19 cellular contexts compared by ENCODE assay signal in genomic region chr11:100789500-100789899, GRCh38.
DNase-seq lines count a peak whose midpoint lies in the region; TF ChIP-seq lines count a peak whose summit lies in the region.
"Had no signal": no experiment of that assay in that cellular context is flagged by ENCODE, and none has a peak within 500 bp of the region (broad histone marks: within the 10 kb centered on the region; RNA-seq: fewer than 3 reads in every experiment).

No MANE protein-coding gene starts in this region.

- peaks cover 29% of the 10 kb centered on the region for H3K4me1 Mint-ChIP-seq in chondrocyte (ENCODE audit: low read depth)
- H3K4me1 Mint-ChIP-seq in mesothelial cell of epicardium = peaks cover 16% of the 10 kb centered on the region

- peak; percentile 17 for DNase-seq in A673 (ENCODE audit: low spot score)
- DNase-seq in PC-9 = no peak
- DNase-seq in fibroblast of villous mesenchyme (ENCODE audit: low read depth) = peak; percentile 34
- DNase-seq in mesendoderm = peak; percentile 29
- DNase-seq in activated naive CD4-positive, alpha-beta T cell treated with Interleukin-2 at 50 U/mL for 16 hours = no peak
- DNase-seq in chondrocyte (ENCODE audit: low spot score) = no peak
- DNase-seq in CD1c-positive myeloid dendritic cell (ENCODE audit: extremely low spot score) = no peak
- DNase-seq in mesothelial cell of epicardium (ENCODE audit: low spot score in 2 of 2, unreplicated experiment in 2 of 2) = no peak
- DNase-seq: activated CD4-positive, alpha-beta T cell treated with anti-CD3 and anti-CD28 coated beads for 48 hours; DMS153; effector memory CD4-positive, alpha-beta T cell; midbrain; NCI-H2171; stimulated activated CD4-positive, alpha-beta T cell treated with anti-CD3 and anti-CD28 coated beads, Interleukin-4, amount 100 ng/mL, for 24 hours; stimulated activated naive B cell treated with anti-CD40 and anti-IgM and Interleukin-4, amounts not matched to agents 10 μg/mL and 1 μg/mL and 100 μg/mL, for 72 hours; T-helper 2 cell had no signal

- no peak overlapping the region for H3K4ac ChIP-seq in mesendoderm (ENCODE audit: low read depth, low read length)

- H3K27me3 ChIP-seq in A673 (replicated peaks; ENCODE audit: insufficient read depth, low read depth, low read length, poor library complexity) = no peaks in the 10 kb centered on the region
- H3K27me3 ChIP-seq in PC-9 (ENCODE audit: insufficient read depth, low read depth) = no peaks in the 10 kb centered on the region
- no peaks in the 10 kb centered on the region for H3K27me3 ChIP-seq in mesendoderm (ENCODE audit: insufficient read depth, low read length, poor library complexity)

- no peak overlapping the region for H3K4me2 ChIP-seq in PC-9
- no peak overlapping the region for H3K4me2 ChIP-seq in mesendoderm (ENCODE audit: low read length)

- H3K4me1 ChIP-seq in A673 (ENCODE audit: insufficient read depth, low read length, poor library complexity, severe bottlenecking) (no peaks in the 10 kb centered on the region), PC-9 (replicated peaks; ENCODE audit: insufficient read depth) (peaks cover 9% of the 10 kb centered on the region), mesendoderm (ENCODE audit: control insufficient read depth, low read depth, low read length) (peaks cover 11% of the 10 kb centered on the region)
- H3K4me1 ChIP-seq: prostate gland had no signal

- H3K27ac Mint-ChIP-seq in chondrocyte (ENCODE audit: unreplicated experiment) (no peak overlapping the region), mesothelial cell of epicardium (no peak overlapping the region)
- H3K27ac Mint-ChIP-seq: activated T-helper 1 cell treated with anti-CD3 and anti-CD28 coated beads, Interleukin-12 subunit alpha, Interleukin-12 subunit beta, Interleukin-2, Interleukin-4 antibody, amounts not matched to agents 30 ng/mL and 10 ng/mL and 1 ng/mL, durations not matched to agents 14 hours and 24 hours and 36 hours had no signal

- H3K4me3 Mint-ChIP-seq in chondrocyte (ENCODE audit: unreplicated experiment) (no peak overlapping the region), mesothelial cell of epicardium (no peak overlapping the region)
- H3K4me3 Mint-ChIP-seq: activated T-helper 1 cell treated with anti-CD3 and anti-CD28 coated beads, Interleukin-12 subunit alpha, Interleukin-12 subunit beta, Interleukin-2, Interleukin-4 antibody, amounts not matched to agents 30 ng/mL and 10 ng/mL and 1 ng/mL, durations not matched to agents 14 hours and 24 hours and 36 hours; stimulated activated naive B cell treated with anti-CD40 and anti-IgM and Interleukin-4, amounts not matched to agents 10 μg/mL and 1 μg/mL and 100 μg/mL, for 72 hours had no signal

- H3K36me3 ChIP-seq in A673 (ENCODE audit: insufficient read depth, low read length, poor library complexity, severe bottlenecking) (no peaks in the 10 kb centered on the region), PC-9 (ENCODE audit: low read depth) (no peaks in the 10 kb centered on the region), mesendoderm (ENCODE audit: control insufficient read depth, insufficient read depth, low read length) (no peaks in the 10 kb centered on the region)
- H3K36me3 ChIP-seq: prostate gland had no signal

- no peak overlapping the region for H2AFZ ChIP-seq in PC-9

- H2BK15ac ChIP-seq in mesendoderm (replicated peaks; ENCODE audit: low read depth) = no peak overlapping the region

- H3K23ac ChIP-seq in mesendoderm (ENCODE audit: low read length) = no peak overlapping the region

- CTCF ChIA-PET in A673 (lab: Charles Lee) = no interaction called here
- CTCF ChIA-PET in PC-9 (lab: Charles Lee) = no interaction called here

- no peak overlapping the region for H2BK120ac ChIP-seq in mesendoderm (ENCODE audit: low read depth, low read length)

- H3K9me3 ChIP-seq in A673 (ENCODE audit: low read depth, low read length, poor library complexity, severe bottlenecking) = no peaks in the 10 kb centered on the region
- H3K9me3 ChIP-seq in PC-9 (ENCODE audit: insufficient read depth, low read depth) = no peaks in the 10 kb centered on the region
- H3K9me3 ChIP-seq: prostate gland had no signal

- no peaks in the 10 kb centered on the region for H3K9me2 ChIP-seq in PC-9 (ENCODE audit: insufficient read depth)

- no peak overlapping the region for H2BK5ac ChIP-seq in mesendoderm (ENCODE audit: low read length)

- no peak overlapping the region for H3K18ac ChIP-seq in mesendoderm (ENCODE audit: low read length)

- WGBS in mesendoderm (ENCODE audit: extremely low coverage, insufficient coverage, low lambda C conversion rate) = 100% methylated on average over 1 of the region's 6 CpGs

- no peak overlapping the region for H3K9ac ChIP-seq in mesendoderm (ENCODE audit: low read length)

- H3K27ac ChIP-seq in A673 (ENCODE audit: low read depth, low read length, poor library complexity, severe bottlenecking) = no peak overlapping the region
- 0 out of 2 replicates have a peak overlapping the region, but pooled peaks have one; percentile 10 for H3K27ac ChIP-seq in PC-9
- H3K27ac ChIP-seq in mesendoderm (ENCODE audit: low read depth, low read length) = no peak overlapping the region
- H3K27ac ChIP-seq: prostate gland had no signal

- H3K27me3 Mint-ChIP-seq in chondrocyte (ENCODE audit: low read depth) (no peaks in the 10 kb centered on the region), mesothelial cell of epicardium (ENCODE audit: low read depth) (no peaks in the 10 kb centered on the region)

- H3K9me3 Mint-ChIP-seq in chondrocyte (ENCODE audit: low read depth) (peaks cover 2% of the 10 kb centered on the region), mesothelial cell of epicardium (peaks cover 14% of the 10 kb centered on the region)
- H3K9me3 Mint-ChIP-seq: activated T-helper 1 cell treated with anti-CD3 and anti-CD28 coated beads, Interleukin-12 subunit alpha, Interleukin-12 subunit beta, Interleukin-2, Interleukin-4 antibody, amounts not matched to agents 30 ng/mL and 10 ng/mL and 1 ng/mL, durations not matched to agents 14 hours and 24 hours and 36 hours; stimulated activated naive B cell treated with anti-CD40 and anti-IgM and Interleukin-4, amounts not matched to agents 10 μg/mL and 1 μg/mL and 100 μg/mL, for 72 hours had no signal

- POLR2A ChIA-PET in A673 (lab: Charles Lee; ENCODE audit: low non-redundant PET) = no interaction called here
- POLR2A ChIA-PET in PC-9 (lab: Charles Lee; ENCODE audit: unreplicated experiment) = no interaction called here

- BruUV-seq in A673 (replicated peaks; lab: Mats Ljungman, UMichigan) = no TSS peak
- BruUV-seq in PC-9 (replicated peaks; lab: Mats Ljungman, UMichigan) = no TSS peak

- no peak overlapping the region for H4K5ac ChIP-seq in mesendoderm (ENCODE audit: low read length)

- H3K36me3 Mint-ChIP-seq in chondrocyte (ENCODE audit: low read depth) (no peaks in the 10 kb centered on the region), mesothelial cell of epicardium (peaks cover 6% of the 10 kb centered on the region)

- TF ChIP-seq CTCF in A673 (conservative IDR thresholded peaks at IDR 0.05; ENCODE audit: low read depth, low read length) (no peak), PC-9 (conservative IDR thresholded peaks at IDR 0.05) (no peak), fibroblast of villous mesenchyme (IDR thresholded peaks at IDR 0.05; ENCODE audit: insufficient read depth, low read depth, low read length) (no peak), chondrocyte (IDR thresholded peaks at IDR 0.05) (no peak), mesothelial cell of epicardium (IDR thresholded peaks at IDR 0.05; ENCODE audit: unreplicated experiment) (no peak)

- H4K8ac ChIP-seq in mesendoderm (ENCODE audit: low read depth, low read length) = no peak overlapping the region

- H2AK5ac ChIP-seq in mesendoderm (ENCODE audit: low read length) = no peak overlapping the region

- intact Hi-C loops in A673 (cut with micrococcal nuclease; ENCODE audit: unreplicated experiment) = no loop called here
- intact Hi-C loops in PC-9 (cut with micrococcal nuclease; ENCODE audit: unreplicated experiment) = no loop called here

- peaks cover 4% of the 10 kb centered on the region for H3K79me1 ChIP-seq in mesendoderm (ENCODE audit: low read length)

- no peak overlapping the region for H3K56ac ChIP-seq in mesendoderm (ENCODE audit: low read length)

- H3F3A ChIP-seq in PC-9 (ENCODE audit: insufficient read depth, low read depth) = no peaks in the 10 kb centered on the region

- no peaks in the 10 kb centered on the region for H4K20me1 ChIP-seq in PC-9 (ENCODE audit: insufficient read depth)

- H3K79me2 ChIP-seq in PC-9 (ENCODE audit: low read depth) = no peaks in the 10 kb centered on the region
- no peaks in the 10 kb centered on the region for H3K79me2 ChIP-seq in mesendoderm (ENCODE audit: control insufficient read depth, insufficient read depth, low read length)

- H3K4me3 ChIP-seq in A673 (ENCODE audit: low read depth, low read length, poor library complexity, severe bottlenecking) = no peak overlapping the region
- H3K4me3 ChIP-seq in PC-9 = no peak overlapping the region
- no peak overlapping the region for H3K4me3 ChIP-seq in fibroblast of villous mesenchyme (ENCODE audit: low read depth, low read length)
- no peak overlapping the region for H3K4me3 ChIP-seq in mesendoderm (ENCODE audit: low read length)
- H3K4me3 ChIP-seq: GM12878, prostate gland had no signal

Comparison
In these comparisons a context has a peak if more than half of its experiments do, and no peak if none do; other contexts are left out.
1. DNase-seq: peak in A673 (single experiment), fibroblast of villous mesenchyme (single experiment) and mesendoderm (single experiment); none in PC-9 (0 of 2), activated naive CD4-positive, alpha-beta T cell treated with Interleukin-2 at 50 U/mL for 16 hours (single experiment), chondrocyte (single experiment), CD1c-positive myeloid dendritic cell (single experiment) and mesothelial cell of epicardium (0 of 2).